In the genomic region with DNA sequence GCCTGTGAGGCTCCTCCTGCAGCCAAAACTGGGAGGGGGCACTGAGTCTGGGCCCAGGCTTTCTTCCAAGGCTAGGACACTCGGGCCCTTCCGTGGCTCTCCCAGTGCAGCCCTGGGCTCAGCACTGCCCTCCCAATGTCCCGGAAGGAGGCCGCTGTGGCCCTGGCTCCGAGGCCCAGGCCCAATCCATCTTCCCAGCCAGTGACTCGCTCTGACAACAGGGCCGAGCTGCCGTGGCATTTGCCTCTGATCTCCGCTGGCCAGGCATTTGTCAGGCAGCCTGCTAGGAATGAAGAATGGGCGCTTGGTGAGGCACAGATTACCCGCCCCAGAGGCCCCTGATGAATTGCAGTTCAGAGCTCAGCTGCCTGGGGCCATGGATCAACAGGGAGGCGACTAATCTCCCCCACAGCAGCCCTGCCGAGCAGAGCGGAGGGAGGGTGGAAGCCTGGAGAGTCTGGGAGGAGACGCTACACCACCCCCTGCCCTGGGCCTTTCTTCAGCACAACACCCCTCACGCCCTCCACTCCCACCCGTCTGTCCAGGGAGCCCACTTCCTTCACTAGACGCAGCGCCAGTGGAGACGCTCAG, we compare ENCODE assay signal across 8 cellular contexts. TPM values are rescaled to one million over a fixed set of nuclear protein-coding genes. Genes with fewer than 3 reads are reported as not detected.
A peak's percentile ranks its signal among the peaks of the same experiment; 100 is the strongest.
DNase-seq lines count a peak whose midpoint lies in the region; ATAC-seq, FAIRE-seq and TF ChIP-seq lines count a peak whose summit lies in the region.

No MANE protein-coding gene starts in this region.

- H3K9me3 Mint-ChIP-seq in activated T-helper 1 cell treated with anti-CD3 and anti-CD28 coated beads, Interleukin-12 subunit alpha, Interleukin-12 subunit beta, Interleukin-2, Interleukin-4 antibody, amounts not matched to agents 30 ng/mL and 10 ng/mL and 1 ng/mL, durations not matched to agents 14 hours and 24 hours and 36 hours: no peaks in the 10 kb centered on the region

- DNase-seq in Right ventricle myocardium inferior (ENCODE audit: missing footprints) (peak; percentile 22), cardiac septum (ENCODE audit: low spot score) (no peak), kidney epithelial cell (ENCODE audit: low read depth) (no peak), activated gamma-delta T cell treated with Interleukin-2 at 50 U/mL for 16 hours (no peak), small intestine (no peak)
- DNase-seq in activated T-helper 1 cell treated with anti-CD3 and anti-CD28 coated beads, Interleukin-12 subunit alpha, Interleukin-12 subunit beta, Interleukin-2, Interleukin-4 antibody, amounts not matched to agents 30 ng/mL and 10 ng/mL and 1 ng/mL, durations not matched to agents 14 hours and 24 hours and 36 hours (ENCODE audit: low spot score): no peak
- no peak for DNase-seq in stimulated activated CD4-positive, alpha-beta T cell treated with anti-CD3 and anti-CD28 coated beads, Interleukin-4, amount 100 ng/mL, for 24 hours

- H3K4me3 ChIP-seq in kidney epithelial cell (ENCODE audit: low read depth, low read length): peak overlapping the region; percentile 49
- no peak overlapping the region for H3K4me3 ChIP-seq in small intestine (ENCODE audit: low read depth in 1 of 2, low read length in 2 of 2)

- peak; percentile 3 for TF ChIP-seq CTCF in kidney epithelial cell (IDR thresholded peaks at IDR 0.05; ENCODE audit: insufficient read depth, low read length, poor library complexity, severe bottlenecking)

- no peaks in the 10 kb centered on the region for H3K27me3 Mint-ChIP-seq in activated T-helper 1 cell treated with anti-CD3 and anti-CD28 coated beads, Interleukin-12 subunit alpha, Interleukin-12 subunit beta, Interleukin-2, Interleukin-4 antibody, amounts not matched to agents 30 ng/mL and 10 ng/mL and 1 ng/mL, durations not matched to agents 14 hours and 24 hours and 36 hours (ENCODE audit: insufficient read depth)

- H3K36me3 ChIP-seq in kidney epithelial cell (ENCODE audit: control insufficient read depth, insufficient read depth, low read length): no peaks in the 10 kb centered on the region
- H3K36me3 ChIP-seq in small intestine (ENCODE audit: control insufficient read depth in 2 of 2, insufficient read depth in 2 of 2, low read length in 2 of 2): no peaks in the 10 kb centered on the region

- H3K27me3 ChIP-seq in kidney epithelial cell (ENCODE audit: control insufficient read depth, insufficient read depth, low read length) (no peaks in the 10 kb centered on the region), small intestine (ENCODE audit: control insufficient read depth in 2 of 2, insufficient read depth in 2 of 2, low read length in 2 of 2) (no peaks in the 10 kb centered on the region)

- H3K4me1 ChIP-seq in small intestine (ENCODE audit: control insufficient read depth in 2 of 2, insufficient read depth in 1 of 2, low read depth in 1 of 2, low read length in 1 of 2): peaks cover 2 to 6% of the 10 kb centered on the region in 2 donors

- H3K9me3 ChIP-seq in small intestine (ENCODE audit: control insufficient read depth, low read depth): no peaks in the 10 kb centered on the region

- 72 to 82% (median 72%) methylated on average over 20 of the region's 20 CpGs for WGBS in small intestine, 3 donors

- peak overlapping the region; percentile 98 for H3K27ac Mint-ChIP-seq in activated T-helper 1 cell treated with anti-CD3 and anti-CD28 coated beads, Interleukin-12 subunit alpha, Interleukin-12 subunit beta, Interleukin-2, Interleukin-4 antibody, amounts not matched to agents 30 ng/mL and 10 ng/mL and 1 ng/mL, durations not matched to agents 14 hours and 24 hours and 36 hours

- intact Hi-C loops in Right ventricle myocardium inferior (cut with DNase I) (no loop called here), cardiac septum (cut with DNase I) (loop anchor here (5.0 kb wide), 1 partner anchor 236 kb away; no protein-coding TSS in a partner anchor)
- intact Hi-C loops in activated T-helper 1 cell treated with anti-CD3 and anti-CD28 coated beads, Interleukin-12 subunit alpha, Interleukin-12 subunit beta, Interleukin-2, Interleukin-4 antibody, amounts not matched to agents 30 ng/mL and 10 ng/mL and 1 ng/mL, durations not matched to agents 14 hours and 24 hours and 36 hours (cut with micrococcal nuclease): loop anchor here (5.0 kb wide), 5 partner anchors 489 to 976 kb away; partner anchors contain the start of genes CEP164, DDX6, KMT2A and PCSK7

- FAIRE-seq in small intestine (lab: Jason Lieb, UNC): no peak

- peak overlapping the region; percentile 47 for H3K4me3 Mint-ChIP-seq in activated T-helper 1 cell treated with anti-CD3 and anti-CD28 coated beads, Interleukin-12 subunit alpha, Interleukin-12 subunit beta, Interleukin-2, Interleukin-4 antibody, amounts not matched to agents 30 ng/mL and 10 ng/mL and 1 ng/mL, durations not matched to agents 14 hours and 24 hours and 36 hours

- ATAC-seq in Right ventricle myocardium inferior (peak; percentile 26), HG03139 (IDR thresholded peaks at IDR 0.05; ENCODE audit: unreplicated experiment) (no peak)

- peaks cover 73% of the 10 kb centered on the region for H3K4me1 Mint-ChIP-seq in activated T-helper 1 cell treated with anti-CD3 and anti-CD28 coated beads, Interleukin-12 subunit alpha, Interleukin-12 subunit beta, Interleukin-2, Interleukin-4 antibody, amounts not matched to agents 30 ng/mL and 10 ng/mL and 1 ng/mL, durations not matched to agents 14 hours and 24 hours and 36 hours (ENCODE audit: low read depth)

- H3K36me3 Mint-ChIP-seq in activated T-helper 1 cell treated with anti-CD3 and anti-CD28 coated beads, Interleukin-12 subunit alpha, Interleukin-12 subunit beta, Interleukin-2, Interleukin-4 antibody, amounts not matched to agents 30 ng/mL and 10 ng/mL and 1 ng/mL, durations not matched to agents 14 hours and 24 hours and 36 hours (ENCODE audit: low read depth): peaks cover 2% of the 10 kb centered on the region

- H3K27ac ChIP-seq in small intestine (ENCODE audit: low read depth in 1 of 2, low read length in 1 of 2): peak overlapping the region in 1 of 2 donors; percentile 86

RNA-seq across cellular contexts. Expression of gene FXYD2, which starts 8.3 kb away (rescaled TPM):
- total RNA-seq in Right ventricle myocardium inferior (2.7 TPM), cardiac septum (1.6 TPM), kidney epithelial cell (5.0 and 7.5 TPM in 2 replicates)
- 3.4 and 3.6 TPM in 2 replicates for total RNA-seq in activated T-helper 1 cell treated with anti-CD3 and anti-CD28 coated beads, Interleukin-12 subunit alpha, Interleukin-12 subunit beta, Interleukin-2, Interleukin-4 antibody, amounts not matched to agents 30 ng/mL and 10 ng/mL and 1 ng/mL, durations not matched to agents 14 hours and 24 hours and 36 hours
- polyA plus RNA-seq in small intestine: 1 to 10 TPM in 2 of 3 donors, not detected in 1; 2.2 to 3.2 TPM

RNA-seq across cellular contexts. Expression of gene DSCAML1, which starts 19.2 kb away (rescaled TPM):
- total RNA-seq in Right ventricle myocardium inferior (0.22 TPM), cardiac septum (1.2 TPM), kidney epithelial cell (0.21 and 3.1 TPM in 2 replicates)
- total RNA-seq in activated T-helper 1 cell treated with anti-CD3 and anti-CD28 coated beads, Interleukin-12 subunit alpha, Interleukin-12 subunit beta, Interleukin-2, Interleukin-4 antibody, amounts not matched to agents 30 ng/mL and 10 ng/mL and 1 ng/mL, durations not matched to agents 14 hours and 24 hours and 36 hours: not detected in 2 replicates
- under 1 TPM in 2 of 3 donors, not detected in 1; under 0.01 to 0.22 TPM for polyA plus RNA-seq in small intestine
